Comparison of ENCODE assay signal across 8 cellular contexts in genomic region chr6:107731422-107732319, GRCh38.
DNase-seq lines count a peak whose midpoint lies in the region; ATAC-seq and TF ChIP-seq lines count a peak whose summit lies in the region.

No MANE protein-coding gene starts in this region.

- intact Hi-C loops in left colon (cut with DNase I, micrococcal nuclease) = no loop called here
- intact Hi-C loops in Right ventricle myocardium superior (cut with DNase I) = no loop called here

- no peaks in the 10 kb centered on the region for H3K9me3 Mint-ChIP-seq in activated T-cell treated with anti-CD3 and anti-CD28 coated beads, Interleukin-2, amount 50 U/mL, for 24 hours
- H3K9me3 Mint-ChIP-seq in stimulated activated naive CD8-positive, alpha-beta T cell treated with anti-CD3 and anti-CD28 coated beads, Interleukin-15, amount 100 ng/mL, for 72 hours = no peaks in the 10 kb centered on the region
- no peaks in the 10 kb centered on the region for H3K9me3 Mint-ChIP-seq in WTC11

- peak; percentile 78 for DNase-seq in activated CD8-positive, alpha-beta memory T cell treated with anti-CD3 and anti-CD28 coated beads for 24 hours
- DNase-seq in activated CD8-positive, alpha-beta memory T cell treated with anti-CD3 and anti-CD28 coated beads, Interleukin-2, amount 50 U/mL, for 48 hours = no peak
- peak; percentile 70 for DNase-seq in activated T-cell treated with anti-CD3 and anti-CD28 coated beads, Interleukin-2, amount 50 U/mL, for 24 hours
- peak; percentile 33 to 46 for DNase-seq in left colon
- DNase-seq in stimulated activated naive CD8-positive, alpha-beta T cell treated with anti-CD3 and anti-CD28 coated beads, Interleukin-15, amount 100 ng/mL, for 72 hours = no peak
- no peak for DNase-seq in Right ventricle myocardium superior
- no peak for DNase-seq in WTC11 (ENCODE audit: low spot score)
- no peak for DNase-seq in OCI-M1 (lab: John Stamatoyannopoulos, UW)

- TF ChIP-seq CTCF in WTC11 (IDR thresholded peaks at IDR 0.05) = no peak

- H3K27ac Mint-ChIP-seq in activated T-cell treated with anti-CD3 and anti-CD28 coated beads, Interleukin-2, amount 50 U/mL, for 24 hours = peak overlapping the region; percentile 94
- H3K27ac Mint-ChIP-seq in stimulated activated naive CD8-positive, alpha-beta T cell treated with anti-CD3 and anti-CD28 coated beads, Interleukin-15, amount 100 ng/mL, for 72 hours = peak overlapping the region; percentile 77 to 82
- H3K27ac Mint-ChIP-seq in WTC11 = no peak overlapping the region

- ATAC-seq in left colon (peak; percentile 90), Right ventricle myocardium superior (ENCODE audit: poor library complexity) (no peak), WTC11 (no peak; the same call in 1 of the 2 replicates)
- ATAC-seq in stimulated activated naive CD8-positive, alpha-beta T cell treated with anti-CD3 and anti-CD28 coated beads, Interleukin-15, amount 100 ng/mL, for 72 hours = peak; percentile 41

- H3K27me3 Mint-ChIP-seq in activated T-cell treated with anti-CD3 and anti-CD28 coated beads, Interleukin-2, amount 50 U/mL, for 24 hours = no peaks in the 10 kb centered on the region
- H3K27me3 Mint-ChIP-seq in stimulated activated naive CD8-positive, alpha-beta T cell treated with anti-CD3 and anti-CD28 coated beads, Interleukin-15, amount 100 ng/mL, for 72 hours = no peaks in the 10 kb centered on the region
- H3K27me3 Mint-ChIP-seq in WTC11 (ENCODE audit: low read depth) = no peaks in the 10 kb centered on the region

- peak overlapping the region; percentile 87 for H3K4me3 Mint-ChIP-seq in activated T-cell treated with anti-CD3 and anti-CD28 coated beads, Interleukin-2, amount 50 U/mL, for 24 hours
- H3K4me3 Mint-ChIP-seq in stimulated activated naive CD8-positive, alpha-beta T cell treated with anti-CD3 and anti-CD28 coated beads, Interleukin-15, amount 100 ng/mL, for 72 hours = peak overlapping the region; percentile 87 to 90
- H3K4me3 Mint-ChIP-seq in WTC11 = no peak overlapping the region

- H3K4me1 Mint-ChIP-seq in activated T-cell treated with anti-CD3 and anti-CD28 coated beads, Interleukin-2, amount 50 U/mL, for 24 hours (ENCODE audit: low read depth) = peaks cover 91% of the 10 kb centered on the region
- H3K4me1 Mint-ChIP-seq in stimulated activated naive CD8-positive, alpha-beta T cell treated with anti-CD3 and anti-CD28 coated beads, Interleukin-15, amount 100 ng/mL, for 72 hours = peaks cover 93% of the 10 kb centered on the region
- H3K4me1 Mint-ChIP-seq in WTC11 = peaks cover 30% of the 10 kb centered on the region

- peaks cover 6% of the 10 kb centered on the region for H3K36me3 Mint-ChIP-seq in activated T-cell treated with anti-CD3 and anti-CD28 coated beads, Interleukin-2, amount 50 U/mL, for 24 hours (ENCODE audit: low read depth)
- H3K36me3 Mint-ChIP-seq in WTC11 = no peaks in the 10 kb centered on the region

- CTCF ChIA-PET in WTC11 (lab: Charles Lee) = interaction anchor here (1.7 kb wide), 1 partner anchor 116 kb away, joined by 5 read pairs; no protein-coding TSS in a partner anchor

- POLR2A ChIA-PET in WTC11 (lab: Charles Lee) = no interaction called here

TF ChIP-seq in WTC11, 78 proteins besides CTCF, POLR2A, EP300 and RAD21:
- TF ChIP-seq ZNF671 (CRISPR knock-in tag; IDR thresholded peaks at IDR 0.05) (no peak), CREB1 (CRISPR knock-in tag; IDR thresholded peaks at IDR 0.05) (no peak), JUN (CRISPR knock-in tag; IDR thresholded peaks at IDR 0.05) (no peak), KAT7 (CRISPR knock-in tag; IDR thresholded peaks at IDR 0.05; ENCODE audit: borderline replicate concordance) (no peak), ZNF281 (CRISPR knock-in tag; IDR thresholded peaks at IDR 0.05) (no peak), RELA (CRISPR knock-in tag; IDR thresholded peaks at IDR 0.05; ENCODE audit: borderline replicate concordance) (no peak), NR1H2 (CRISPR knock-in tag; IDR thresholded peaks at IDR 0.05) (no peak), ZNF232 (CRISPR knock-in tag; IDR thresholded peaks at IDR 0.05) (no peak), USF2 (CRISPR knock-in tag; IDR thresholded peaks at IDR 0.05) (no peak), ERG (CRISPR knock-in tag; IDR thresholded peaks at IDR 0.05) (no peak), JAZF1 (CRISPR knock-in tag; IDR thresholded peaks at IDR 0.05) (no peak), ELF4 (CRISPR knock-in tag; IDR thresholded peaks at IDR 0.05; ENCODE audit: low read depth) (no peak), GRHL2 (CRISPR knock-in tag; IDR thresholded peaks at IDR 0.05; ENCODE audit: insufficient replicate concordance, severe bottlenecking) (no peak), ZBTB21 (CRISPR knock-in tag; IDR thresholded peaks at IDR 0.05; ENCODE audit: borderline replicate concordance) (no peak)

Comparison
In these comparisons a context has a peak if more than half of its experiments do, and no peak if none do; other contexts are left out.
1. DNase-seq: peak in activated CD8-positive, alpha-beta memory T cell treated with anti-CD3 and anti-CD28 coated beads for 24 hours (single experiment), activated T-cell treated with anti-CD3 and anti-CD28 coated beads, Interleukin-2, amount 50 U/mL, for 24 hours (single experiment) and left colon (2 of 2); none in activated CD8-positive, alpha-beta memory T cell treated with anti-CD3 and anti-CD28 coated beads, Interleukin-2, amount 50 U/mL, for 48 hours (single experiment), stimulated activated naive CD8-positive, alpha-beta T cell treated with anti-CD3 and anti-CD28 coated beads, Interleukin-15, amount 100 ng/mL, for 72 hours (0 of 2), Right ventricle myocardium superior (single experiment), WTC11 (single experiment) and OCI-M1 (single experiment).
2. ATAC-seq: peak in left colon (single experiment) and stimulated activated naive CD8-positive, alpha-beta T cell treated with anti-CD3 and anti-CD28 coated beads, Interleukin-15, amount 100 ng/mL, for 72 hours (single experiment); none in Right ventricle myocardium superior (single experiment) and WTC11 (single experiment).